30 cellular contexts compared by ENCODE assay signal in genomic region chr2:84836215-84836614, GRCh38.
"Had no signal": no experiment of that assay in that cellular context is flagged by ENCODE, and none has a peak within 500 bp of the region (broad histone marks: within the 10 kb centered on the region; RNA-seq: fewer than 3 reads in every experiment).

No MANE protein-coding gene starts in this region.

- H3K27me3 ChIP-seq: adrenal gland, body of pancreas, colonic mucosa, dorsolateral prefrontal cortex, gastrocnemius medialis, hepatocyte, ovary, sigmoid colon had no signal

- H3K36me3 ChIP-seq: adrenal gland, colonic mucosa, gastrocnemius medialis, left ventricle myocardium inferior, ovary, sigmoid colon, thoracic aorta had no signal

- H3K4me3 ChIP-seq: adrenal gland, body of pancreas, colonic mucosa, dorsolateral prefrontal cortex, gastrocnemius medialis, hepatocyte, left ventricle myocardium inferior, lung, ovary, sigmoid colon, thoracic aorta had no signal

- DNase-seq: activated CD4-positive, alpha-beta T cell treated with anti-CD3 and anti-CD28 coated beads for 36 hours; activated CD4-positive, CD25-positive, alpha-beta regulatory T cell; activated CD8-positive, alpha-beta memory T cell treated with anti-CD3 and anti-CD28 coated beads for 24 hours; activated gamma-delta T cell treated with Interleukin-2 at 50 U/mL for 16 hours; adrenal gland; aorta; body of pancreas; cerebellar nuclear complex; colonic mucosa; dorsolateral prefrontal cortex; effector memory CD4-positive, alpha-beta T cell; erythroblast; gastrocnemius medialis; islet precursor cell; left ventricle myocardium inferior; mesendoderm; ovary; sigmoid colon; small intestine; stimulated activated CD4-positive, alpha-beta T cell treated with anti-CD3 and anti-CD28 coated beads, Interleukin-4, amount 100 ng/mL, for 24 hours; T-helper 1 cell; trophoblast cell had no signal

- H3K4me1 ChIP-seq: adrenal gland, body of pancreas, colonic mucosa, gastrocnemius medialis, left ventricle myocardium inferior, sigmoid colon had no signal

- H3K27me3 Mint-ChIP-seq: activated CD4-positive, alpha-beta T cell treated with anti-CD3 and anti-CD28 coated beads for 36 hours; progenitor cell of endocrine pancreas; stimulated activated naive CD8-positive, alpha-beta T cell treated with anti-CD3 and anti-CD28 coated beads, Interleukin-15, Interleukin-2, amounts not matched to agents 100 ng/mL and 50 ng/mL, for 24 hours had no signal

- H3K27ac Mint-ChIP-seq: progenitor cell of endocrine pancreas; stimulated activated effector memory CD8-positive, alpha-beta T cell treated with anti-CD3 and anti-CD28 coated beads, Interleukin-12 subunit alpha, Interleukin-12 subunit beta, amount 100 ng/mL, for 72 hours; stimulated activated naive CD8-positive, alpha-beta T cell treated with anti-CD3 and anti-CD28 coated beads, Interleukin-15, Interleukin-2, amounts not matched to agents 100 ng/mL and 50 ng/mL, for 24 hours; T-helper 2 cell treated with Interferon-gamma antibody and Interleukin-4, amounts not matched to agents 5 μg/mL and 100 μg/mL, for 36 hours had no signal

- H3K9me3 Mint-ChIP-seq: stimulated activated naive CD8-positive, alpha-beta T cell treated with anti-CD3 and anti-CD28 coated beads, Interleukin-15, Interleukin-2, amounts not matched to agents 100 ng/mL and 50 ng/mL, for 24 hours had no signal

- H3K4me3 Mint-ChIP-seq: activated CD4-positive, alpha-beta T cell treated with anti-CD3 and anti-CD28 coated beads for 36 hours; stimulated activated effector memory CD8-positive, alpha-beta T cell treated with anti-CD3 and anti-CD28 coated beads, Interleukin-12 subunit alpha, Interleukin-12 subunit beta, amount 100 ng/mL, for 72 hours; stimulated activated naive CD8-positive, alpha-beta T cell treated with anti-CD3 and anti-CD28 coated beads, Interleukin-15, Interleukin-2, amounts not matched to agents 100 ng/mL and 50 ng/mL, for 24 hours; T-helper 2 cell treated with Interferon-gamma antibody and Interleukin-4, amounts not matched to agents 5 μg/mL and 100 μg/mL, for 36 hours had no signal

- ATAC-seq: activated CD4-positive, alpha-beta T cell treated with anti-CD3 and anti-CD28 coated beads for 36 hours; activated naive CD4-positive, alpha-beta T cell treated with anti-CD3 and anti-CD28 coated beads, Interleukin-2, amount 50 U/mL, for 72 hours; body of pancreas; gastrocnemius medialis; stimulated activated effector memory CD8-positive, alpha-beta T cell treated with anti-CD3 and anti-CD28 coated beads, Interleukin-12 subunit alpha, Interleukin-12 subunit beta, amount 100 ng/mL, for 72 hours had no signal

- H3K27ac ChIP-seq: adrenal gland, body of pancreas, colonic mucosa, dorsolateral prefrontal cortex, gastrocnemius medialis, hepatocyte, left ventricle myocardium inferior, ovary, sigmoid colon, thoracic aorta had no signal

- H3K9me3 ChIP-seq: adrenal gland, body of pancreas, colonic mucosa, ovary had no signal
